In genomic region chrX:1094934-1095333, GRCh38 we compare ENCODE assay signal across 26 cellular contexts.
"Had no signal": no experiment of that assay in that cellular context is flagged by ENCODE, and none has a peak within 500 bp of the region (broad histone marks: within the 10 kb centered on the region; RNA-seq: fewer than 3 reads in every experiment).

No MANE protein-coding gene starts in this region.

- H3K9ac ChIP-seq: parathyroid adenoma had no signal

- H3K9me3 ChIP-seq: prostate gland, thyroid gland had no signal

- H3K4me3 ChIP-seq: dorsolateral prefrontal cortex, gastrocnemius medialis, heart left ventricle, lung, prostate gland, right atrium auricular region, stomach, thyroid gland, vagina had no signal

- H3K27ac ChIP-seq: dorsolateral prefrontal cortex, epithelial cell of prostate, gastrocnemius medialis, heart left ventricle, parathyroid adenoma, prostate gland, right atrium auricular region, stomach, thyroid gland, vagina had no signal

- ATAC-seq: esophagus mucosa; gastrocnemius medialis; heart left ventricle; left lobe of liver; natural killer cell; sciatic nerve; stimulated activated effector memory CD8-positive, alpha-beta T cell treated with anti-CD3 and anti-CD28 coated beads, Interleukin-12 subunit alpha, Interleukin-12 subunit beta, amount 100 ng/mL, for 72 hours had no signal

- H3K36me3 Mint-ChIP-seq: memory B cell; natural killer cell; stimulated activated effector memory CD8-positive, alpha-beta T cell treated with anti-CD3 and anti-CD28 coated beads, Interleukin-12 subunit alpha, Interleukin-12 subunit beta, amount 100 ng/mL, for 72 hours had no signal

- H3K36me3 ChIP-seq: gastrocnemius medialis, heart left ventricle, prostate gland, right atrium auricular region, stomach, thyroid gland, vagina had no signal

- H3K4me1 ChIP-seq: gastrocnemius medialis, heart left ventricle, parathyroid adenoma, prostate gland, right atrium auricular region, stomach, thyroid gland, vagina had no signal

- FAIRE-seq: kidney had no signal

- H3K4me3 Mint-ChIP-seq: memory B cell; natural killer cell; neural crest cell; stimulated activated effector memory CD8-positive, alpha-beta T cell treated with anti-CD3 and anti-CD28 coated beads, Interleukin-12 subunit alpha, Interleukin-12 subunit beta, amount 100 ng/mL, for 72 hours had no signal

- H3K9me3 Mint-ChIP-seq: natural killer cell, neural crest cell had no signal

- H3K27ac Mint-ChIP-seq: memory B cell; natural killer cell; stimulated activated effector memory CD8-positive, alpha-beta T cell treated with anti-CD3 and anti-CD28 coated beads, Interleukin-12 subunit alpha, Interleukin-12 subunit beta, amount 100 ng/mL, for 72 hours had no signal

- DNase-seq: effector CD4-positive, alpha-beta T cell; foreskin fibroblast; gastrocnemius medialis; heart left ventricle; hippocampal formation; kidney; natural killer cell; stimulated activated CD4-positive, alpha-beta T cell treated with anti-CD3 and anti-CD28 coated beads, Interleukin-2, amount 100 ng/mL, for 24 hours; stimulated activated CD4-positive, alpha-beta T cell treated with anti-CD3 and anti-CD28 coated beads, Interleukin-4, amount 100 ng/mL, for 24 hours; stimulated activated naive CD4-positive, alpha-beta T cell treated with Interleukin-2 at 50 U/mL for 16 hours; stomach; thyroid gland; trophoblast cell had no signal

- H3K4me1 Mint-ChIP-seq: memory B cell; natural killer cell; stimulated activated effector memory CD8-positive, alpha-beta T cell treated with anti-CD3 and anti-CD28 coated beads, Interleukin-12 subunit alpha, Interleukin-12 subunit beta, amount 100 ng/mL, for 72 hours had no signal

- H2AFZ ChIP-seq: parathyroid adenoma had no signal

- H3K27me3 ChIP-seq: gastrocnemius medialis, heart left ventricle, right atrium auricular region, thyroid gland, vagina had no signal

- H3K79me2 ChIP-seq: parathyroid adenoma had no signal
